Comparison of ENCODE assay signal across 31 cellular contexts in genomic region chr22:33421859-33422258, GRCh38.
"Had no signal": no experiment of that assay in that cellular context is flagged by ENCODE, and none has a peak within 500 bp of the region (broad histone marks: within the 10 kb centered on the region; RNA-seq: fewer than 3 reads in every experiment).

No MANE protein-coding gene starts in this region.

- DNase-seq: Kasumi-1, KG1, MG63, NCI-H1048, NCI-H1092 treated with DMSO at 0.1 percent for 48 hours, NCI-H1105 treated with DMSO at 0.1 percent for 48 hours, NCI-H1417, NCI-H1436, NCI-H146, NCI-H1694, NCI-H187, NCI-H1930, NCI-H2029 treated with DMSO at 0.1 percent for 48 hours, NCI-H2081 treated with DMSO at 0.1 percent for 48 hours, NCI-H2107, NCI-H2171, NCI-H226, NCI-H446, NCI-H510A treated with DMSO at 0.1 percent for 48 hours, NCI-H524 treated with DMSO at 0.1 percent for 48 hours, NCI-H526 treated with DMSO at 0.1 percent for 48 hours, NCI-H774, PC-9, SHP77, SIG-M5, SJCRH30 had no signal

- H3K27me3 ChIP-seq: MG63, SJCRH30 had no signal

- ATAC-seq: K562, Panc1, SK-N-SH treated with all-trans-retinoic acid at 6 μM for 48 hours had no signal

- H3K9me3 ChIP-seq: MG63, SJCRH30 had no signal

- H3K4me1 ChIP-seq: SJCRH30 had no signal

- H3K27ac ChIP-seq: PC-9, RWPE1, SJCRH30, SK-N-MC had no signal

- H3K4me3 ChIP-seq: K562, MG63, PC-9, SJCRH30, SK-N-MC had no signal

- H3K36me3 ChIP-seq: MG63 had no signal
